In genomic region chr10:27558612-27559020, GRCh38 we compare ENCODE assay signal across 8 cellular contexts. TPM values are rescaled to one million over a fixed set of nuclear protein-coding genes. Genes with fewer than 3 reads are reported as not detected.
DNase-seq lines count a peak whose midpoint lies in the region; ATAC-seq and TF ChIP-seq lines count a peak whose summit lies in the region.

No MANE protein-coding gene starts in this region.

- H3K36me3 Mint-ChIP-seq in activated T-cell treated with anti-CD3 and anti-CD28 coated beads, Interleukin-2, amount 50 U/mL, for 24 hours (ENCODE audit: low read depth) = no peaks in the 10 kb centered on the region
- no peaks in the 10 kb centered on the region for H3K36me3 Mint-ChIP-seq in activated CD8-positive, alpha-beta T cell treated with anti-CD3 and anti-CD28 coated beads for 36 hours (ENCODE audit: low read depth)

- no peak for TF ChIP-seq POLR2A in prostate gland (IDR thresholded peaks at IDR 0.05)

- WGBS in prostate gland = 2% methylated on average over 3 of the region's 3 CpGs

- intact Hi-C loops in activated CD8-positive, alpha-beta T cell treated with anti-CD3 and anti-CD28 coated beads for 36 hours (cut with micrococcal nuclease) = loop anchor here (5.0 kb wide), 1 partner anchor 99 kb away; no protein-coding TSS in a partner anchor
- intact Hi-C loops in prostate gland (cut with DNase I) = loop anchor here (5.0 to 10.0 kb wide), 4 partner anchors 429 to 826 kb away; no protein-coding TSS in a partner anchor

- peaks cover 2% of the 10 kb centered on the region for H3K4me1 Mint-ChIP-seq in activated T-cell treated with anti-CD3 and anti-CD28 coated beads, Interleukin-2, amount 50 U/mL, for 24 hours (ENCODE audit: low read depth)
- H3K4me1 Mint-ChIP-seq in activated CD8-positive, alpha-beta T cell treated with anti-CD3 and anti-CD28 coated beads for 36 hours (ENCODE audit: low read depth) = no peaks in the 10 kb centered on the region

- H3K4me1 ChIP-seq in prostate gland (replicated peaks) = no peaks in the 10 kb centered on the region

- H3K9me3 Mint-ChIP-seq in activated T-cell treated with anti-CD3 and anti-CD28 coated beads, Interleukin-2, amount 50 U/mL, for 24 hours = no peaks in the 10 kb centered on the region
- H3K9me3 Mint-ChIP-seq in activated CD8-positive, alpha-beta T cell treated with anti-CD3 and anti-CD28 coated beads for 36 hours = no peaks in the 10 kb centered on the region

- H3K27ac Mint-ChIP-seq in activated T-cell treated with anti-CD3 and anti-CD28 coated beads, Interleukin-2, amount 50 U/mL, for 24 hours = no peak overlapping the region
- no peak overlapping the region for H3K27ac Mint-ChIP-seq in activated CD8-positive, alpha-beta T cell treated with anti-CD3 and anti-CD28 coated beads for 36 hours

- ATAC-seq in GM21717 (IDR thresholded peaks at IDR 0.05; ENCODE audit: unreplicated experiment) (peak; percentile 67), HG03520 (IDR thresholded peaks at IDR 0.05; ENCODE audit: unreplicated experiment) (no peak)
- no peak for ATAC-seq in activated CD8-positive, alpha-beta T cell treated with anti-CD3 and anti-CD28 coated beads for 36 hours

- H3K4me3 ChIP-seq in prostate gland = no peak overlapping the region

- no peaks in the 10 kb centered on the region for H3K36me3 ChIP-seq in prostate gland

- peak; percentile 30 to 35 for DNase-seq in activated T-cell treated with anti-CD3 and anti-CD28 coated beads, Interleukin-2, amount 50 U/mL, for 48 hours
- DNase-seq in activated T-cell treated with anti-CD3 and anti-CD28 coated beads, Interleukin-2, amount 50 U/mL, for 24 hours = no peak
- DNase-seq in NCI-H1105 treated with DMSO at 0.1 percent for 48 hours (lab: John Stamatoyannopoulos, UW) = peak; percentile 5
- peak; percentile 38 for DNase-seq in activated CD8-positive, alpha-beta T cell treated with anti-CD3 and anti-CD28 coated beads for 36 hours
- peak; percentile 31 for DNase-seq in glomerular endothelial cell (ENCODE audit: extremely low read depth, low read depth, low spot score)
- DNase-seq in prostate gland (ENCODE audit: low spot score) = peak; percentile 26

- H3K27ac ChIP-seq in prostate gland = no peak overlapping the region

- peak; percentile 70 for TF ChIP-seq CTCF in activated CD8-positive, alpha-beta T cell treated with anti-CD3 and anti-CD28 coated beads for 36 hours (IDR thresholded peaks at IDR 0.05)
- TF ChIP-seq CTCF in prostate gland (IDR thresholded peaks at IDR 0.05) = peak in 3 of 4 experiments; percentile 60 to 66 (median 61)

- no peaks in the 10 kb centered on the region for H3K9me3 ChIP-seq in prostate gland

- no peaks in the 10 kb centered on the region for H3K27me3 ChIP-seq in prostate gland (replicated peaks; ENCODE audit: insufficient read depth)

- H3K4me3 Mint-ChIP-seq in activated T-cell treated with anti-CD3 and anti-CD28 coated beads, Interleukin-2, amount 50 U/mL, for 24 hours = no peak overlapping the region
- H3K4me3 Mint-ChIP-seq in activated CD8-positive, alpha-beta T cell treated with anti-CD3 and anti-CD28 coated beads for 36 hours = no peak overlapping the region

- CTCF ChIA-PET in activated CD8-positive, alpha-beta T cell treated with anti-CD3 and anti-CD28 coated beads for 36 hours (lab: Charles Lee) = interaction anchor here (0.6 to 2.6 kb wide), 7 partner anchors 8 to 183 kb away, joined by 3 to 16 read pairs (median 3); no protein-coding TSS in a partner anchor

- no peaks in the 10 kb centered on the region for H3K27me3 Mint-ChIP-seq in activated T-cell treated with anti-CD3 and anti-CD28 coated beads, Interleukin-2, amount 50 U/mL, for 24 hours
- H3K27me3 Mint-ChIP-seq in activated CD8-positive, alpha-beta T cell treated with anti-CD3 and anti-CD28 coated beads for 36 hours = no peaks in the 10 kb centered on the region

- POLR2A ChIA-PET in activated CD8-positive, alpha-beta T cell treated with anti-CD3 and anti-CD28 coated beads for 36 hours (lab: Charles Lee) = no interaction called here

RNA-seq across cellular contexts. Expression of gene RAB18, which starts 54.5 kb away (rescaled TPM):
- total RNA-seq in activated CD8-positive, alpha-beta T cell treated with anti-CD3 and anti-CD28 coated beads for 36 hours = 10 to 100 TPM; 42.0 to 47.2 TPM
- total RNA-seq in glomerular endothelial cell (41.1 and 44.8 TPM in 2 replicates), prostate gland (10 to 100 TPM; 53.5 to 62.6 TPM)
